Comparison of ENCODE assay signal across 8 cellular contexts in genomic region chr11:79440451-79441158, GRCh38. TPM values are rescaled to one million over a fixed set of nuclear protein-coding genes. Genes with fewer than 3 reads are reported as not detected.
DNase-seq lines count a peak whose midpoint lies in the region; ATAC-seq and TF ChIP-seq lines count a peak whose summit lies in the region.

TSS of gene TENM4 (minus strand) at chr11:79441030. CDS start at chr11:79069944, 371,086 bp downstream.

- H3K4me1 Mint-ChIP-seq in nephron = peaks cover 33% of the 10 kb centered on the region

- DNase-seq in 8988T (peak; percentile 67), KBM-7 (peak; percentile 15), WERI-Rb-1 (peak; percentile 33), foreskin keratinocyte (peak; percentile 71 to 80), COLO829 (ENCODE audit: low spot score) (no peak), NCI-H2196 (lab: John Stamatoyannopoulos, UW; ENCODE audit: unreplicated experiment) (no peak)

- H3K27me3 ChIP-seq in WERI-Rb-1 (ENCODE audit: insufficient read depth, low read depth, severe bottlenecking) = peaks cover 91% of the 10 kb centered on the region
- no peaks in the 10 kb centered on the region for H3K27me3 ChIP-seq in foreskin keratinocyte

- H3K27ac ChIP-seq in WERI-Rb-1 (no peak within 1 kb of the TSS), foreskin keratinocyte (peak within 1 kb of the TSS; percentile 96)

- H3K27me3 Mint-ChIP-seq in nephron (ENCODE audit: low read depth) = peaks cover 38% of the 10 kb centered on the region

- no peaks in the 10 kb centered on the region for H3K9me3 ChIP-seq in WERI-Rb-1 (ENCODE audit: severe bottlenecking)

- peak within 1 kb of the TSS; percentile 46 for H3K4me3 ChIP-seq in WERI-Rb-1 (ENCODE audit: low read depth, low read length)

- H3K36me3 Mint-ChIP-seq in nephron (ENCODE audit: low read depth) = no peaks in the 10 kb centered on the region

- H3K36me3 ChIP-seq in WERI-Rb-1 = no peaks in the 10 kb centered on the region

- peak; percentile 66 for ATAC-seq in foreskin keratinocyte

- peak within 1 kb of the TSS; percentile 92 to 97 (median 96) for H3K4me3 Mint-ChIP-seq in nephron

- H3K9me3 Mint-ChIP-seq in nephron = no peaks in the 10 kb centered on the region

- H3K4me1 ChIP-seq in foreskin keratinocyte = no peaks in the 10 kb centered on the region

- in situ Hi-C loops in KBM-7 (cut with MboI; ENCODE audit: low pct_unique_long_range_greater_than_20kb, low sequenced_read_pairs) = no loop called here

- peak within 1 kb of the TSS; percentile 88 to 97 (median 96) for H3K27ac Mint-ChIP-seq in nephron

- peak; percentile 26 for TF ChIP-seq CTCF in GM12873 (IDR thresholded peaks at IDR 0.05; ENCODE audit: insufficient read depth, low read depth, low read length, missing control alignments)
- peak; percentile 47 for TF ChIP-seq CTCF in WERI-Rb-1 (IDR thresholded peaks at IDR 0.05; ENCODE audit: low read depth, low read length)
- peak; percentile 83 for TF ChIP-seq CTCF in foreskin keratinocyte (conservative IDR thresholded peaks at IDR 0.05)
- TF ChIP-seq CTCF in nephron (IDR thresholded peaks at IDR 0.05; ENCODE audit: unreplicated experiment in 3 of 3) = peak in 2 of 3 experiments; percentile 21 to 49

RNA-seq across cellular contexts. Expression of gene TENM4, which starts in this region (rescaled TPM):
- 16.8 and 25.1 TPM in 2 replicates for total RNA-seq in foreskin keratinocyte
- polyA plus RNA-seq in foreskin keratinocyte = 1.3 and 1.7 TPM in 2 replicates

Comparison
In these comparisons a context has a peak if more than half of its experiments do, and no peak if none do; other contexts are left out.
1. DNase-seq: peak in 8988T (single experiment), KBM-7 (single experiment), WERI-Rb-1 (single experiment) and foreskin keratinocyte (2 of 2); none in COLO829 (single experiment) and NCI-H2196 (single experiment).
2. CTCF ChIP-seq: peak in every context shown above with its lines; median percentile 83 in foreskin keratinocyte; 47 in WERI-Rb-1; 35 in nephron; 26 in GM12873.